ENCODE assay signal across 9 cellular contexts in genomic region chr22:23184764-23185113, GRCh38. TPM values are rescaled to one million over a fixed set of nuclear protein-coding genes. Genes with fewer than 3 reads are reported as not detected.
DNase-seq lines count a peak whose midpoint lies in the region; ATAC-seq and TF ChIP-seq lines count a peak whose summit lies in the region.
"Had no signal": no experiment of that assay in that cellular context is flagged by ENCODE, and none has a peak within 500 bp of the region (broad histone marks: within the 10 kb centered on the region; RNA-seq: fewer than 3 reads in every experiment).

No MANE protein-coding gene starts in this region.

- H3K9me3 ChIP-seq in spleen, result no peaks in the 10 kb centered on the region
- H3K9me3 ChIP-seq: psoas muscle had no signal

- DNase-seq in activated CD4-positive, alpha-beta T cell treated with anti-CD3 and anti-CD28 coated beads, Interleukin-2, amount 10 ng/mL, durations not matched to agents 24 days and 14 days, result no peak
- no peak for DNase-seq in activated CD4-positive, alpha-beta T cell treated with anti-CD3 and anti-CD28 coated beads for 4 hours
- DNase-seq in NCI-H524 treated with DMSO at 0.1 percent for 48 hours (lab: John Stamatoyannopoulos, UW), result peak; percentile 63
- no peak for DNase-seq in spleen
- no peak for DNase-seq in left ventricle myocardium superior
- no peak for DNase-seq in NOMO-1 (lab: John Stamatoyannopoulos, UW; ENCODE audit: unreplicated experiment in 2 of 2)
- DNase-seq: psoas muscle had no signal

- intact Hi-C loops in activated CD4-positive, alpha-beta T cell treated with anti-CD3 and anti-CD28 coated beads, Interleukin-2, amount 10 ng/mL, durations not matched to agents 24 days and 14 days (cut with micrococcal nuclease), result no loop called here
- intact Hi-C loops in dendritic cell treated with granulocyte-macrophage colony-stimulating factor and Interleukin-4, amounts not matched to agents 40 ng/mL and 50 ng/mL, for 4 days (cut with micrococcal nuclease), result loop anchor here (5.0 kb wide), 1 partner anchor 38 kb away; no protein-coding TSS in a partner anchor
- intact Hi-C loops in spleen (cut with DNase I; ENCODE audit: low total_unique reads) (loop anchor here (10.0 kb wide), 1 partner anchor 60 kb away; no protein-coding TSS in a partner anchor), left ventricle myocardium superior (cut with micrococcal nuclease) (no loop called here)

- no peak for TF ChIP-seq CTCF in spleen (IDR thresholded peaks at IDR 0.05 in 8 of 11, conservative IDR thresholded peaks at IDR 0.05 in 3 of 11)

- H3K27me3 ChIP-seq in spleen (replicated peaks in 1 of 7), result no peaks in the 10 kb centered on the region

- peaks cover 40 to 80% (median 71%) of the 10 kb centered on the region in 6 donors for H3K4me1 ChIP-seq in spleen

- no peak for TF ChIP-seq POLR2A in spleen (IDR thresholded peaks at IDR 0.05)

- peak overlapping the region; percentile 85 for H3K27ac Mint-ChIP-seq in activated CD4-positive, alpha-beta T cell treated with anti-CD3 and anti-CD28 coated beads, Interleukin-2, amount 10 ng/mL, durations not matched to agents 24 days and 14 days
- peak overlapping the region; percentile 92 for H3K27ac Mint-ChIP-seq in dendritic cell treated with granulocyte-macrophage colony-stimulating factor and Interleukin-4, amounts not matched to agents 40 ng/mL and 50 ng/mL, for 4 days

- peaks cover 41% of the 10 kb centered on the region for H3K36me3 Mint-ChIP-seq in activated CD4-positive, alpha-beta T cell treated with anti-CD3 and anti-CD28 coated beads, Interleukin-2, amount 10 ng/mL, durations not matched to agents 24 days and 14 days (ENCODE audit: low read depth)
- peaks cover 33% of the 10 kb centered on the region for H3K36me3 Mint-ChIP-seq in dendritic cell treated with granulocyte-macrophage colony-stimulating factor and Interleukin-4, amounts not matched to agents 40 ng/mL and 50 ng/mL, for 4 days (ENCODE audit: low read depth)

- H3K4me1 Mint-ChIP-seq in activated CD4-positive, alpha-beta T cell treated with anti-CD3 and anti-CD28 coated beads, Interleukin-2, amount 10 ng/mL, durations not matched to agents 24 days and 14 days, result peaks cover 50% of the 10 kb centered on the region
- H3K4me1 Mint-ChIP-seq in dendritic cell treated with granulocyte-macrophage colony-stimulating factor and Interleukin-4, amounts not matched to agents 40 ng/mL and 50 ng/mL, for 4 days (ENCODE audit: low read depth), result peaks cover 69% of the 10 kb centered on the region

- H3K4me3 Mint-ChIP-seq in activated CD4-positive, alpha-beta T cell treated with anti-CD3 and anti-CD28 coated beads, Interleukin-2, amount 10 ng/mL, durations not matched to agents 24 days and 14 days, result peak overlapping the region; percentile 88
- no peak overlapping the region for H3K4me3 Mint-ChIP-seq in dendritic cell treated with granulocyte-macrophage colony-stimulating factor and Interleukin-4, amounts not matched to agents 40 ng/mL and 50 ng/mL, for 4 days

- peaks cover 0 to 22% (median 4%) of the 10 kb centered on the region in 6 donors for H3K36me3 ChIP-seq in spleen

- no peak for ATAC-seq in HG03025 (IDR thresholded peaks at IDR 0.05; ENCODE audit: low FRiP score, unreplicated experiment)
- no peak for ATAC-seq in left ventricle myocardium superior
- ATAC-seq: psoas muscle had no signal

- H3K27me3 Mint-ChIP-seq in activated CD4-positive, alpha-beta T cell treated with anti-CD3 and anti-CD28 coated beads, Interleukin-2, amount 10 ng/mL, durations not matched to agents 24 days and 14 days, result no peaks in the 10 kb centered on the region
- peaks cover 15% of the 10 kb centered on the region for H3K27me3 Mint-ChIP-seq in dendritic cell treated with granulocyte-macrophage colony-stimulating factor and Interleukin-4, amounts not matched to agents 40 ng/mL and 50 ng/mL, for 4 days

- H3K4me3 ChIP-seq in spleen, result peak overlapping the region in 1 of 8 donors; percentile 53
- H3K4me3 ChIP-seq: psoas muscle had no signal

- peak overlapping the region in 6 of 8 donors; percentile 71 to 85 (median 80) for H3K27ac ChIP-seq in spleen
- H3K27ac ChIP-seq: psoas muscle had no signal

- H3K9me3 Mint-ChIP-seq in activated CD4-positive, alpha-beta T cell treated with anti-CD3 and anti-CD28 coated beads, Interleukin-2, amount 10 ng/mL, durations not matched to agents 24 days and 14 days, result peaks cover 4% of the 10 kb centered on the region
- H3K9me3 Mint-ChIP-seq in dendritic cell treated with granulocyte-macrophage colony-stimulating factor and Interleukin-4, amounts not matched to agents 40 ng/mL and 50 ng/mL, for 4 days, result no peaks in the 10 kb centered on the region

- WGBS in spleen, 5 donors, result 33 to 60% (median 52%) methylated on average over 3 to 5 of the region's 5 CpGs

RNA-seq across cellular contexts. Expression of gene BCR, which starts 4.4 kb away (rescaled TPM):
- total RNA-seq in activated CD4-positive, alpha-beta T cell treated with anti-CD3 and anti-CD28 coated beads, Interleukin-2, amount 10 ng/mL, durations not matched to agents 24 days and 14 days, result 45.1 and 47.4 TPM in 2 replicates
- 10 to 100 TPM; 39.3 to 64.8 (median 56.3) TPM for total RNA-seq in spleen
- 10 to 100 TPM; 15.2 to 21.9 (median 15.8) TPM for polyA plus RNA-seq in spleen
- 25.0 TPM for total RNA-seq in left ventricle myocardium superior

RNA-seq across cellular contexts. Expression of gene RAB36, which starts 39.5 kb away (rescaled TPM):
- total RNA-seq in activated CD4-positive, alpha-beta T cell treated with anti-CD3 and anti-CD28 coated beads, Interleukin-2, amount 10 ng/mL, durations not matched to agents 24 days and 14 days, result not detected in 2 replicates
- total RNA-seq in spleen (1 to 10 TPM; 1.6 to 3.7 (median 2.7) TPM), left ventricle myocardium superior (0.74 TPM)
- polyA plus RNA-seq in spleen, result 1 to 10 TPM; 1.0 to 1.3 (median 1.2) TPM

RNA-seq across cellular contexts. Expression of gene RSPH14, which starts 42.9 kb away (rescaled TPM):
- not detected in 2 replicates for total RNA-seq in activated CD4-positive, alpha-beta T cell treated with anti-CD3 and anti-CD28 coated beads, Interleukin-2, amount 10 ng/mL, durations not matched to agents 24 days and 14 days
- total RNA-seq in spleen (under 1 TPM in 2 of 7 donors, not detected in 5; 0.52 to 0.77 TPM), left ventricle myocardium superior (not detected)
- under 1 TPM in 2 of 3 donors, not detected in 1; 0.11 to 0.38 TPM for polyA plus RNA-seq in spleen
- total RNA-seq: psoas muscle had no signal
- polyA plus RNA-seq: psoas muscle had no signal

Comparison
In these comparisons a context has a peak if more than half of its experiments do, and no peak if none do; other contexts are left out.
1. intact Hi-C loops: an anchor here in dendritic cell treated with granulocyte-macrophage colony-stimulating factor and Interleukin-4, amounts not matched to agents 40 ng/mL and 50 ng/mL, for 4 days (5.0 kb wide) and spleen (10.0 kb wide); none called in activated CD4-positive, alpha-beta T cell treated with anti-CD3 and anti-CD28 coated beads, Interleukin-2, amount 10 ng/mL, durations not matched to agents 24 days and 14 days and left ventricle myocardium superior.